1 cellular context compared by ENCODE assay signal in genomic region chr12:108119126-108119973, GRCh38.
TF ChIP-seq lines count a peak whose summit lies in the region.

No MANE protein-coding gene starts in this region.

TF ChIP-seq in K562, 482 proteins besides CTCF, POLR2A, EP300 and RAD21 (continues in another document):
- TF ChIP-seq STAT6 (CRISPR knock-in tag; IDR thresholded peaks at IDR 0.05) (no peak), CXXC5 (CRISPR knock-in tag; IDR thresholded peaks at IDR 0.05) (peak; percentile 26), ZBTB2 (IDR thresholded peaks at IDR 0.05) (peak; percentile 42; the same call in 1 of the 2 replicates), ZNF584 (CRISPR knock-in tag; IDR thresholded peaks at IDR 0.05; ENCODE audit: low read depth) (0 out of 2 replicates have a peak, but pooled peaks have one; percentile 16), SAFB (IDR thresholded peaks at IDR 0.05; ENCODE audit: borderline replicate concordance, low read depth, low read length) (no peak), DPF2 (IDR thresholded peaks at IDR 0.05) (peak; percentile 86), BRD9 (IDR thresholded peaks at IDR 0.05; ENCODE audit: low read depth, partially characterized antibody) (peak; percentile 56), ZNF347 (CRISPR knock-in tag; IDR thresholded peaks at IDR 0.05; ENCODE audit: low read depth) (no peak), TRIM28 (IDR thresholded peaks at IDR 0.05) (peak; percentile 63; the same call in 1 of the 2 replicates), FOXM1 (IDR thresholded peaks at IDR 0.05; ENCODE audit: low read depth) (peak; percentile 87), FOXM1 (CRISPR knock-in tag; IDR thresholded peaks at IDR 0.05; ENCODE audit: low read depth) (no peak), ELK3 (CRISPR knock-in tag; IDR thresholded peaks at IDR 0.05) (no peak), ARID3B (CRISPR knock-in tag; IDR thresholded peaks at IDR 0.05; ENCODE audit: borderline replicate concordance) (no peak), MNT (conservative IDR thresholded peaks at IDR 0.05) (peak in 1 of 2 experiments; percentile 40; a peak in 1 of 4 replicates), RB1 (IDR thresholded peaks at IDR 0.05; ENCODE audit: low read depth) (no peak), HLTF (IDR thresholded peaks at IDR 0.05) (peak; percentile 83; the same call in 1 of the 2 replicates), TAF1 (IDR thresholded peaks at IDR 0.05; ENCODE audit: control insufficient read depth, extremely low read depth, insufficient read depth, low read length, severe bottlenecking) (peak; percentile 11), AFF1 (IDR thresholded peaks at IDR 0.05; ENCODE audit: low read depth in 1 of 2, partially characterized antibody in 2 of 2) (peak in 1 of 2 experiments; percentile 53), NFE2 (IDR thresholded peaks at IDR 0.05; ENCODE audit: low read depth) (peak; percentile 26; the same call in 1 of the 2 replicates), ZNF431 (CRISPR knock-in tag; IDR thresholded peaks at IDR 0.05) (peak; percentile 34; the same call in 1 of the 2 replicates), SRSF9 (IDR thresholded peaks at IDR 0.05; ENCODE audit: borderline replicate concordance, low read depth, low read length) (no peak), MXD1 (CRISPR knock-in tag; IDR thresholded peaks at IDR 0.05; ENCODE audit: borderline replicate concordance, poor library complexity, severe bottlenecking) (no peak), HDAC8 (tag; IDR thresholded peaks at IDR 0.05) (no peak), DACH1 (IDR thresholded peaks at IDR 0.05; ENCODE audit: partially characterized antibody) (no peak), MEF2D (tag; conservative IDR thresholded peaks at IDR 0.05; ENCODE audit: low read depth) (0 out of 2 replicates have a peak, but pooled peaks have one; percentile 23), RBM17 (IDR thresholded peaks at IDR 0.05; ENCODE audit: borderline replicate concordance, low read depth, low read length) (no peak), NRF1 (conservative IDR thresholded peaks at IDR 0.05 in 1 of 2, IDR thresholded peaks at IDR 0.05 in 1 of 2) (0 out of 4 replicates have a peak, but pooled peaks of 1 of the 2 experiments have one; percentile 16), MYBL2 (IDR thresholded peaks at IDR 0.05; ENCODE audit: low read depth) (peak; percentile 48), MYBL2 (CRISPR knock-in tag; IDR thresholded peaks at IDR 0.05; ENCODE audit: borderline replicate concordance) (no peak), GTF2F1 (IDR thresholded peaks at IDR 0.05; ENCODE audit: low read depth, low read length) (peak; percentile 87; the same call in 1 of the 2 replicates), ZFX (CRISPR knock-in tag; IDR thresholded peaks at IDR 0.05) (no peak), CGGBP1 (CRISPR knock-in tag; IDR thresholded peaks at IDR 0.05) (no peak), NFRKB (IDR thresholded peaks at IDR 0.05; ENCODE audit: low read depth) (peak; percentile 84), CHD4 (IDR thresholded peaks at IDR 0.05; ENCODE audit: insufficient read depth, insufficient replicate concordance, low read depth, low read length, poor library complexity, severe bottlenecking) (no peak), ZNF12 (CRISPR knock-in tag; IDR thresholded peaks at IDR 0.05) (no peak), SOX6 (IDR thresholded peaks at IDR 0.05) (peak; percentile 35; the same call in 1 of the 2 replicates), COPS2 (conservative IDR thresholded peaks at IDR 0.05) (no peak), PHB (CRISPR knock-in tag; IDR thresholded peaks at IDR 0.05) (no peak), PHB2 (IDR thresholded peaks at IDR 0.05; ENCODE audit: low read depth) (no peak), MTA3 (IDR thresholded peaks at IDR 0.05; ENCODE audit: borderline replicate concordance) (peak; percentile 73), PBX2 (CRISPR knock-in tag; IDR thresholded peaks at IDR 0.05; ENCODE audit: low read depth) (no peak), PBX2 (tag; conservative IDR thresholded peaks at IDR 0.05; ENCODE audit: low read depth) (no peak), IFI16 (CRISPR knock-in tag; IDR thresholded peaks at IDR 0.05) (no peak), GATA2 (CRISPR knock-in tag; IDR thresholded peaks at IDR 0.05) (peak; percentile 27; the same call in 1 of the 2 replicates), HDAC3 (IDR thresholded peaks at IDR 0.05; ENCODE audit: borderline replicate concordance, partially characterized antibody) (peak; percentile 19), ARID1B (IDR thresholded peaks at IDR 0.05) (peak; percentile 76), DMBX1 (CRISPR knock-in tag; IDR thresholded peaks at IDR 0.05; ENCODE audit: borderline replicate concordance) (no peak), GABPA (tag; conservative IDR thresholded peaks at IDR 0.05; ENCODE audit: low read depth) (no peak), E2F6 (IDR thresholded peaks at IDR 0.05; ENCODE audit: borderline replicate concordance in 1 of 2, extremely low read depth in 1 of 2, insufficient read depth in 1 of 2, insufficient read length in 1 of 2, low read depth in 1 of 2, low read length in 1 of 2, poor library complexity in 1 of 2, severe bottlenecking in 1 of 2) (no peak)
